Comparison of ENCODE assay signal across 10 cellular contexts in the genomic region with DNA sequence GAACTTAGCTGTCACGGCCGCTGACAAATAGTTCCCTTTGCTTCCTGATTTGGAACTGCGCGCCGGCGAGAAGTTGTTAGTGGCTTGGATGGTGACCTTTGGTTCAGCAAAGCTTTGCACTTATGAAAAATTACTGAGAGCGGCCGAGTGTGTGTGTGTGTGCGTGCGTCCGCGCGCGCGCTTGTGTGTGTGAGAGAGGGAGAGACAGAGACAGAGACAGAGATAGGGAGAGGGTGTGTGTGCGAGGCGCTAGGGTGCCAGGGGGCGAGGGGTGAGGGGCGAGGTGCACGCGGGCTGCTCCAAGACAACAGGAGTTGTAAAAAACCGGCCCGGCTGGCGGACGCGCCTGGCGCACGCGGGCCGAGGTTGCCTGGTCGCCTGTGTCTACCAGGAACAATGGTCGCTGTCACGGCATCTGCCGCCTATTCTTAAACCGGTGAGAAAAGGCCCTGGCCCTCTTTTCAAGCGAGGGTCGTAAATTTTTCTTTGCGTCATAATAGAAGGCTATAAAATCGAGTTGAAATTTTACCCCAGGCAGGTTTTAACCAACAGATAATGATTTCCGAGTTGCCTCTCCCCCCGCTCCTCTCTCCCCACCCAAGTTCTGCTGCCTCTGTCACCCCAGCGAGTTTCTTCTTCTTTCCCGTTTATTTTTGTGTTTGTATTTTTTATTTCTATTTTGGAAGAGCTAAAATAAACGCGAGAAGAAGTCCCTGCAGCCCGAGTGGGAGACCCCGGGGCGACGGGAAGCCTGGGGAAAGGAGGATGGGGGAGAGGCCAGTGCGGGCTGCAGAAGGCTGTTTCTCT. TPM values are rescaled to one million over a fixed set of nuclear protein-coding genes. Genes with fewer than 3 reads are reported as not detected.
A peak's percentile ranks its signal among the peaks of the same experiment; 100 is the strongest.
DNase-seq lines count a peak whose midpoint lies in the region; ATAC-seq and TF ChIP-seq lines count a peak whose summit lies in the region.
"Had no signal": no experiment of that assay in that cellular context is flagged by ENCODE, and none has a peak within 500 bp of the region (broad histone marks: within the 10 kb centered on the region; RNA-seq: fewer than 3 reads in every experiment).

No MANE protein-coding gene starts in this region.

- TF ChIP-seq CTCF in RWPE1 (conservative IDR thresholded peaks at IDR 0.05; ENCODE audit: low read depth) (no peak), progenitor cell of endocrine pancreas (IDR thresholded peaks at IDR 0.05; ENCODE audit: unreplicated experiment) (no peak)

- peaks cover 87% of the 10 kb centered on the region for H3K27me3 Mint-ChIP-seq in activated CD4-positive, alpha-beta T cell treated with anti-CD3 and anti-CD28 coated beads, Interleukin-2, amount 10 ng/mL, durations not matched to agents 7 days and 5 days
- peaks cover 99% of the 10 kb centered on the region for H3K27me3 Mint-ChIP-seq in stimulated activated naive CD8-positive, alpha-beta T cell treated with anti-CD3 and anti-CD28 coated beads, Interleukin-15, amount 100 ng/mL, for 72 hours
- peaks cover 94% of the 10 kb centered on the region for H3K27me3 Mint-ChIP-seq in progenitor cell of endocrine pancreas

- H3K4me1 Mint-ChIP-seq in activated CD4-positive, alpha-beta T cell treated with anti-CD3 and anti-CD28 coated beads, Interleukin-2, amount 10 ng/mL, durations not matched to agents 7 days and 5 days = peaks cover 6% of the 10 kb centered on the region
- H3K4me1 Mint-ChIP-seq in stimulated activated naive CD8-positive, alpha-beta T cell treated with anti-CD3 and anti-CD28 coated beads, Interleukin-15, amount 100 ng/mL, for 72 hours = peaks cover 43% of the 10 kb centered on the region
- H3K4me1 Mint-ChIP-seq in progenitor cell of endocrine pancreas (ENCODE audit: low read depth) = peaks cover 1% of the 10 kb centered on the region

- H3K4me3 Mint-ChIP-seq in activated CD4-positive, alpha-beta T cell treated with anti-CD3 and anti-CD28 coated beads, Interleukin-2, amount 10 ng/mL, durations not matched to agents 7 days and 5 days = peak overlapping the region; percentile 43
- peak overlapping the region; percentile 59 to 68 for H3K4me3 Mint-ChIP-seq in stimulated activated naive CD8-positive, alpha-beta T cell treated with anti-CD3 and anti-CD28 coated beads, Interleukin-15, amount 100 ng/mL, for 72 hours
- H3K4me3 Mint-ChIP-seq in progenitor cell of endocrine pancreas (ENCODE audit: low read depth) = no peak overlapping the region

- peak overlapping the region; percentile 63 for H3K27ac Mint-ChIP-seq in activated CD4-positive, alpha-beta T cell treated with anti-CD3 and anti-CD28 coated beads, Interleukin-2, amount 10 ng/mL, durations not matched to agents 7 days and 5 days
- no peak overlapping the region for H3K27ac Mint-ChIP-seq in stimulated activated naive CD8-positive, alpha-beta T cell treated with anti-CD3 and anti-CD28 coated beads, Interleukin-15, amount 100 ng/mL, for 72 hours
- H3K27ac Mint-ChIP-seq in progenitor cell of endocrine pancreas = no peak overlapping the region

- no peaks in the 10 kb centered on the region for H3K9me3 Mint-ChIP-seq in activated CD4-positive, alpha-beta T cell treated with anti-CD3 and anti-CD28 coated beads, Interleukin-2, amount 10 ng/mL, durations not matched to agents 7 days and 5 days
- no peaks in the 10 kb centered on the region for H3K9me3 Mint-ChIP-seq in stimulated activated naive CD8-positive, alpha-beta T cell treated with anti-CD3 and anti-CD28 coated beads, Interleukin-15, amount 100 ng/mL, for 72 hours
- no peaks in the 10 kb centered on the region for H3K9me3 Mint-ChIP-seq in progenitor cell of endocrine pancreas (ENCODE audit: low read depth)

- no peak for DNase-seq in activated CD4-positive, alpha-beta T cell treated with anti-CD3 and anti-CD28 coated beads, Interleukin-2, amount 10 ng/mL, durations not matched to agents 7 days and 5 days
- no peak for DNase-seq in activated CD4-positive, alpha-beta T cell treated with anti-CD3 and anti-CD28 coated beads for 48 hours
- DNase-seq in NCI-H69 (lab: John Stamatoyannopoulos, UW) (peak; percentile 88), glomerular visceral epithelial cell (ENCODE audit: extremely low spot score) (peak; percentile 44), RWPE1 (ENCODE audit: low spot score) (no peak), GM19240 (ENCODE audit: insufficient read length, low spot score) (no peak), progenitor cell of endocrine pancreas (ENCODE audit: low spot score, unreplicated experiment) (no peak)
- DNase-seq in stimulated activated naive CD8-positive, alpha-beta T cell treated with anti-CD3 and anti-CD28 coated beads, Interleukin-15, amount 100 ng/mL, for 72 hours = no peak
- DNase-seq: activated CD4-positive, CD25-positive, alpha-beta regulatory T cell; nucleus accumbens had no signal

- POLR2A ChIA-PET in activated CD4-positive, alpha-beta T cell treated with anti-CD3 and anti-CD28 coated beads, Interleukin-2, amount 10 ng/mL, durations not matched to agents 7 days and 5 days (lab: Charles Lee) = no interaction called here
- POLR2A ChIA-PET in RWPE1 (lab: Yijun Ruan, JAX; ENCODE audit: low non-redundant PET) = interaction anchor here (0.7 kb wide), 1 partner anchor 11 kb away, joined by 8 read pairs; no protein-coding TSS in a partner anchor

- peaks cover 5% of the 10 kb centered on the region for H3K36me3 Mint-ChIP-seq in activated CD4-positive, alpha-beta T cell treated with anti-CD3 and anti-CD28 coated beads, Interleukin-2, amount 10 ng/mL, durations not matched to agents 7 days and 5 days (ENCODE audit: low read depth)
- H3K36me3 Mint-ChIP-seq in progenitor cell of endocrine pancreas (ENCODE audit: insufficient read depth) = no peaks in the 10 kb centered on the region

- no peak for ATAC-seq in stimulated activated naive CD8-positive, alpha-beta T cell treated with anti-CD3 and anti-CD28 coated beads, Interleukin-15, amount 100 ng/mL, for 72 hours

- H3K27ac ChIP-seq in RWPE1 = no peak overlapping the region

- CTCF ChIA-PET in activated CD4-positive, alpha-beta T cell treated with anti-CD3 and anti-CD28 coated beads, Interleukin-2, amount 10 ng/mL, durations not matched to agents 7 days and 5 days (lab: Charles Lee) = interaction anchor here (0.9 to 1.3 kb wide), 3 partner anchors 31 to 83 kb away, joined by 3 to 4 read pairs (median 3); no protein-coding TSS in a partner anchor
- CTCF ChIA-PET in RWPE1 (lab: Yijun Ruan, JAX) = interaction anchor here (0.7 to 1.2 kb wide), 2 partner anchors 17 to 47 kb away, joined by 3 to 6 read pairs; no protein-coding TSS in a partner anchor

RNA-seq across cellular contexts. Expression of gene HOXD3, which starts 0.6 kb away (rescaled TPM):
- not detected for total RNA-seq in activated CD4-positive, alpha-beta T cell treated with anti-CD3 and anti-CD28 coated beads, Interleukin-2, amount 10 ng/mL, durations not matched to agents 7 days and 5 days
- not detected in 2 replicates for total RNA-seq in progenitor cell of endocrine pancreas

RNA-seq across cellular contexts. Expression of gene HOXD4, which starts 6.4 kb away (rescaled TPM):
- total RNA-seq in activated CD4-positive, alpha-beta T cell treated with anti-CD3 and anti-CD28 coated beads, Interleukin-2, amount 10 ng/mL, durations not matched to agents 7 days and 5 days = not detected
- total RNA-seq in progenitor cell of endocrine pancreas = not detected in 2 replicates

RNA-seq across cellular contexts. Expression of gene HOXD8, which starts 28.2 kb away (rescaled TPM):
- not detected for total RNA-seq in activated CD4-positive, alpha-beta T cell treated with anti-CD3 and anti-CD28 coated beads, Interleukin-2, amount 10 ng/mL, durations not matched to agents 7 days and 5 days
- total RNA-seq in progenitor cell of endocrine pancreas = not detected in 2 replicates

RNA-seq across cellular contexts. Expression of gene HOXD1, which starts 30.8 kb away (rescaled TPM):
- not detected for total RNA-seq in activated CD4-positive, alpha-beta T cell treated with anti-CD3 and anti-CD28 coated beads, Interleukin-2, amount 10 ng/mL, durations not matched to agents 7 days and 5 days
- total RNA-seq in progenitor cell of endocrine pancreas = 0.16 TPM in 1 of 2 replicates, not detected in the other

RNA-seq across cellular contexts. Expression of gene HOXD9, which starts 35.2 kb away (rescaled TPM):
- total RNA-seq in activated CD4-positive, alpha-beta T cell treated with anti-CD3 and anti-CD28 coated beads, Interleukin-2, amount 10 ng/mL, durations not matched to agents 7 days and 5 days = not detected
- total RNA-seq in progenitor cell of endocrine pancreas = not detected in 2 replicates

Comparison
In these comparisons a context has a peak if more than half of its experiments do, and no peak if none do; other contexts are left out.
1. DNase-seq: peak in NCI-H69 (single experiment) and glomerular visceral epithelial cell (single experiment); none in activated CD4-positive, alpha-beta T cell treated with anti-CD3 and anti-CD28 coated beads, Interleukin-2, amount 10 ng/mL, durations not matched to agents 7 days and 5 days (single experiment), activated CD4-positive, alpha-beta T cell treated with anti-CD3 and anti-CD28 coated beads for 48 hours (single experiment), stimulated activated naive CD8-positive, alpha-beta T cell treated with anti-CD3 and anti-CD28 coated beads, Interleukin-15, amount 100 ng/mL, for 72 hours (0 of 2), RWPE1 (single experiment), GM19240 (single experiment) and progenitor cell of endocrine pancreas (single experiment).